1 cellular context compared by ENCODE assay signal in genomic region chr17:81821603-81822311, GRCh38.
TF ChIP-seq lines count a peak whose summit lies in the region.

No MANE protein-coding gene starts in this region.

TF ChIP-seq in HepG2, 621 proteins besides CTCF, POLR2A, EP300 and RAD21 (continued from another document and continues in another):
- TF ChIP-seq, protein P1, sequence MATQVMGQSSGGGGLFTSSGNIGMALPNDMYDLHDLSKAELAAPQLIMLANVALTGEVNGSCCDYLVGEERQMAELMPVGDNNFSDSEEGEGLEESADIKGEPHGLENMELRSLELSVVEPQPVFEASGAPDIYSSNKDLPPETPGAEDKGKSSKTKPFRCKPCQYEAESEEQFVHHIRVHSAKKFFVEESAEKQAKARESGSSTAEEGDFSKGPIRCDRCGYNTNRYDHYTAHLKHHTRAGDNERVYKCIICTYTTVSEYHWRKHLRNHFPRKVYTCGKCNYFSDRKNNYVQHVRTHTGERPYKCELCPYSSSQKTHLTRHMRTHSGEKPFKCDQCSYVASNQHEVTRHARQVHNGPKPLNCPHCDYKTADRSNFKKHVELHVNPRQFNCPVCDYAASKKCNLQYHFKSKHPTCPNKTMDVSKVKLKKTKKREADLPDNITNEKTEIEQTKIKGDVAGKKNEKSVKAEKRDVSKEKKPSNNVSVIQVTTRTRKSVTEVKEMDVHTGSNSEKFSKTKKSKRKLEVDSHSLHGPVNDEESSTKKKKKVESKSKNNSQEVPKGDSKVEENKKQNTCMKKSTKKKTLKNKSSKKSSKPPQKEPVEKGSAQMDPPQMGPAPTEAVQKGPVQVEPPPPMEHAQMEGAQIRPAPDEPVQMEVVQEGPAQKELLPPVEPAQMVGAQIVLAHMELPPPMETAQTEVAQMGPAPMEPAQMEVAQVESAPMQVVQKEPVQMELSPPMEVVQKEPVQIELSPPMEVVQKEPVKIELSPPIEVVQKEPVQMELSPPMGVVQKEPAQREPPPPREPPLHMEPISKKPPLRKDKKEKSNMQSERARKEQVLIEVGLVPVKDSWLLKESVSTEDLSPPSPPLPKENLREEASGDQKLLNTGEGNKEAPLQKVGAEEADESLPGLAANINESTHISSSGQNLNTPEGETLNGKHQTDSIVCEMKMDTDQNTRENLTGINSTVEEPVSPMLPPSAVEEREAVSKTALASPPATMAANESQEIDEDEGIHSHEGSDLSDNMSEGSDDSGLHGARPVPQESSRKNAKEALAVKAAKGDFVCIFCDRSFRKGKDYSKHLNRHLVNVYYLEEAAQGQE (IDR thresholded peaks at IDR 0.05; ENCODE audit: borderline replicate concordance in 1 of 2, low read depth in 1 of 2, low read length in 2 of 2): no peak
- TF ChIP-seq ZNF570 (CRISPR knock-in tag; IDR thresholded peaks at IDR 0.05; ENCODE audit: borderline replicate concordance) (no peak), ZIK1 (CRISPR knock-in tag; IDR thresholded peaks at IDR 0.05; ENCODE audit: borderline replicate concordance, low read depth) (no peak; the same call in 1 of the 2 replicates), ZNF562 (CRISPR knock-in tag; IDR thresholded peaks at IDR 0.05; ENCODE audit: borderline replicate concordance) (no peak), ZNF549 (CRISPR knock-in tag; IDR thresholded peaks at IDR 0.05) (no peak), YY1 (IDR thresholded peaks at IDR 0.05; ENCODE audit: insufficient read depth, insufficient replicate concordance, low read depth, low read length) (no peak), MTA1 (CRISPR knock-in tag; IDR thresholded peaks at IDR 0.05; ENCODE audit: borderline replicate concordance) (no peak), MXD3 (CRISPR knock-in tag; IDR thresholded peaks at IDR 0.05) (no peak; the same call in 1 of the 2 replicates), ZNF282 (IDR thresholded peaks at IDR 0.05; ENCODE audit: partially characterized antibody) (no peak), ZNF567 (CRISPR knock-in tag; IDR thresholded peaks at IDR 0.05; ENCODE audit: borderline replicate concordance) (no peak), ZNF7 (CRISPR knock-in tag; IDR thresholded peaks at IDR 0.05) (no peak), NCOR1 (IDR thresholded peaks at IDR 0.05; ENCODE audit: borderline replicate concordance, low read length) (no peak; the same call in 1 of the 2 replicates), ZHX1 (CRISPR knock-in tag; IDR thresholded peaks at IDR 0.05; ENCODE audit: low read depth) (no peak), ZKSCAN1 (IDR thresholded peaks at IDR 0.05; ENCODE audit: low read length) (no peak), ZNF670 (CRISPR knock-in tag; IDR thresholded peaks at IDR 0.05; ENCODE audit: borderline replicate concordance) (no peak), ZNF891 (CRISPR knock-in tag; IDR thresholded peaks at IDR 0.05) (no peak; the same call in 1 of the 2 replicates), BRCA1 (CRISPR knock-in tag; IDR thresholded peaks at IDR 0.05) (no peak), FOXK2 (IDR thresholded peaks at IDR 0.05) (no peak), ZNF883 (CRISPR knock-in tag; IDR thresholded peaks at IDR 0.05; ENCODE audit: not compliant biosample characterization) (peak; percentile 41), RCOR2 (CRISPR knock-in tag; IDR thresholded peaks at IDR 0.05) (no peak), ZBTB1 (CRISPR knock-in tag; IDR thresholded peaks at IDR 0.05; ENCODE audit: borderline replicate concordance) (no peak), ZNF136 (CRISPR knock-in tag; IDR thresholded peaks at IDR 0.05; ENCODE audit: low read depth) (no peak), ZNF644 (CRISPR knock-in tag; IDR thresholded peaks at IDR 0.05; ENCODE audit: low read depth) (no peak), ZNF34 (CRISPR knock-in tag; IDR thresholded peaks at IDR 0.05; ENCODE audit: borderline replicate concordance) (no peak), SRSF1 (optimal IDR thresholded peaks at IDR 0.05; ENCODE audit: low read depth, low read length) (peak; percentile 87), NFYB (CRISPR knock-in tag; IDR thresholded peaks at IDR 0.05) (no peak), SNAPC4 (CRISPR knock-in tag; IDR thresholded peaks at IDR 0.05) (no peak), XRCC5 (optimal IDR thresholded peaks at IDR 0.05; ENCODE audit: low read length) (peak; percentile 91), ZZZ3 (CRISPR knock-in tag; IDR thresholded peaks at IDR 0.05; ENCODE audit: borderline replicate concordance) (no peak), HOXA3 (CRISPR knock-in tag; IDR thresholded peaks at IDR 0.05) (peak; percentile 55; the same call in 1 of the 2 replicates), IRX3 (CRISPR knock-in tag; IDR thresholded peaks at IDR 0.05; ENCODE audit: borderline replicate concordance, low read depth) (no peak), SALL1 (CRISPR knock-in tag; IDR thresholded peaks at IDR 0.05) (peak; percentile 52; the same call in 1 of the 2 replicates), ZSCAN30 (CRISPR knock-in tag; IDR thresholded peaks at IDR 0.05) (no peak), PLRG1 (conservative IDR thresholded peaks at IDR 0.05) (no peak)
- TF ChIP-seq, protein P2, sequence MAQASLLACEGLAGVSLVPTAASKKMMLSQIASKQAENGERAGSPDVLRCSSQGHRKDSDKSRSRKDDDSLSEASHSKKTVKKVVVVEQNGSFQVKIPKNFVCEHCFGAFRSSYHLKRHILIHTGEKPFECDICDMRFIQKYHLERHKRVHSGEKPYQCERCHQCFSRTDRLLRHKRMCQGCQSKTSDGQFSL (CRISPR knock-in tag; IDR thresholded peaks at IDR 0.05): no peak
- TF ChIP-seq, protein P3, sequence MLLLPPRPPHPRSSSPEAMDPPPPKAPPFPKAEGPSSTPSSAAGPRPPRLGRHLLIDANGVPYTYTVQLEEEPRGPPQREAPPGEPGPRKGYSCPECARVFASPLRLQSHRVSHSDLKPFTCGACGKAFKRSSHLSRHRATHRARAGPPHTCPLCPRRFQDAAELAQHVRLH (CRISPR knock-in tag; IDR thresholded peaks at IDR 0.05; ENCODE audit: borderline replicate concordance, low read depth): peak; percentile 64; the same call in 1 of the 2 replicates
- TF ChIP-seq, protein P4, sequence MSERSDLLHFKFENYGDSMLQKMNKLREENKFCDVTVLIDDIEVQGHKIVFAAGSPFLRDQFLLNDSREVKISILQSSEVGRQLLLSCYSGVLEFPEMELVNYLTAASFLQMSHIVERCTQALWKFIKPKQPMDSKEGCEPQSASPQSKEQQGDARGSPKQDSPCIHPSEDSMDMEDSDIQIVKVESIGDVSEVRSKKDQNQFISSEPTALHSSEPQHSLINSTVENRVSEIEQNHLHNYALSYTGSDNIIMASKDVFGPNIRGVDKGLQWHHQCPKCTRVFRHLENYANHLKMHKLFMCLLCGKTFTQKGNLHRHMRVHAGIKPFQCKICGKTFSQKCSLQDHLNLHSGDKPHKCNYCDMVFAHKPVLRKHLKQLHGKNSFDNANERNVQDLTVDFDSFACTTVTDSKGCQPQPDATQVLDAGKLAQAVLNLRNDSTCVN (CRISPR knock-in tag; IDR thresholded peaks at IDR 0.05; ENCODE audit: borderline replicate concordance): no peak
- TF ChIP-seq, protein P5, sequence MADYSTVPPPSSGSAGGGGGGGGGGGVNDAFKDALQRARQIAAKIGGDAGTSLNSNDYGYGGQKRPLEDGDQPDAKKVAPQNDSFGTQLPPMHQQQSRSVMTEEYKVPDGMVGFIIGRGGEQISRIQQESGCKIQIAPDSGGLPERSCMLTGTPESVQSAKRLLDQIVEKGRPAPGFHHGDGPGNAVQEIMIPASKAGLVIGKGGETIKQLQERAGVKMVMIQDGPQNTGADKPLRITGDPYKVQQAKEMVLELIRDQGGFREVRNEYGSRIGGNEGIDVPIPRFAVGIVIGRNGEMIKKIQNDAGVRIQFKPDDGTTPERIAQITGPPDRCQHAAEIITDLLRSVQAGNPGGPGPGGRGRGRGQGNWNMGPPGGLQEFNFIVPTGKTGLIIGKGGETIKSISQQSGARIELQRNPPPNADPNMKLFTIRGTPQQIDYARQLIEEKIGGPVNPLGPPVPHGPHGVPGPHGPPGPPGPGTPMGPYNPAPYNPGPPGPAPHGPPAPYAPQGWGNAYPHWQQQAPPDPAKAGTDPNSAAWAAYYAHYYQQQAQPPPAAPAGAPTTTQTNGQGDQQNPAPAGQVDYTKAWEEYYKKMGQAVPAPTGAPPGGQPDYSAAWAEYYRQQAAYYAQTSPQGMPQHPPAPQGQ (CRISPR knock-in tag; IDR thresholded peaks at IDR 0.05; ENCODE audit: borderline replicate concordance): no peak
- TF ChIP-seq, protein P6, sequence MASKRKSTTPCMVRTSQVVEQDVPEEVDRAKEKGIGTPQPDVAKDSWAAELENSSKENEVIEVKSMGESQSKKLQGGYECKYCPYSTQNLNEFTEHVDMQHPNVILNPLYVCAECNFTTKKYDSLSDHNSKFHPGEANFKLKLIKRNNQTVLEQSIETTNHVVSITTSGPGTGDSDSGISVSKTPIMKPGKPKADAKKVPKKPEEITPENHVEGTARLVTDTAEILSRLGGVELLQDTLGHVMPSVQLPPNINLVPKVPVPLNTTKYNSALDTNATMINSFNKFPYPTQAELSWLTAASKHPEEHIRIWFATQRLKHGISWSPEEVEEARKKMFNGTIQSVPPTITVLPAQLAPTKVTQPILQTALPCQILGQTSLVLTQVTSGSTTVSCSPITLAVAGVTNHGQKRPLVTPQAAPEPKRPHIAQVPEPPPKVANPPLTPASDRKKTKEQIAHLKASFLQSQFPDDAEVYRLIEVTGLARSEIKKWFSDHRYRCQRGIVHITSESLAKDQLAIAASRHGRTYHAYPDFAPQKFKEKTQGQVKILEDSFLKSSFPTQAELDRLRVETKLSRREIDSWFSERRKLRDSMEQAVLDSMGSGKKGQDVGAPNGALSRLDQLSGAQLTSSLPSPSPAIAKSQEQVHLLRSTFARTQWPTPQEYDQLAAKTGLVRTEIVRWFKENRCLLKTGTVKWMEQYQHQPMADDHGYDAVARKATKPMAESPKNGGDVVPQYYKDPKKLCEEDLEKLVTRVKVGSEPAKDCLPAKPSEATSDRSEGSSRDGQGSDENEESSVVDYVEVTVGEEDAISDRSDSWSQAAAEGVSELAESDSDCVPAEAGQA (IDR thresholded peaks at IDR 0.05; ENCODE audit: low read depth): no peak
- TF ChIP-seq, protein P6 (CRISPR knock-in tag; IDR thresholded peaks at IDR 0.05; ENCODE audit: borderline replicate concordance): no peak
